Comparison of ENCODE assay signal across 1 cellular context in genomic region chr9:123360161-123361085, GRCh38.
TF ChIP-seq lines count a peak whose summit lies in the region.

No MANE protein-coding gene starts in this region.

TF ChIP-seq in K562, 482 proteins besides CTCF, POLR2A, EP300 and RAD21 (continued from another document and continues in another):
- TF ChIP-seq ZBTB5 (IDR thresholded peaks at IDR 0.05) (no peak), GABPB2 (CRISPR knock-in tag; conservative IDR thresholded peaks at IDR 0.05) (no peak), CBFA2T3 (IDR thresholded peaks at IDR 0.05) (peak; percentile 76), ZNF12 (CRISPR knock-in tag; IDR thresholded peaks at IDR 0.05) (no peak), MGA (IDR thresholded peaks at IDR 0.05) (no peak), SAFB2 (IDR thresholded peaks at IDR 0.05; ENCODE audit: borderline replicate concordance, low read depth, low read length, severe bottlenecking) (no peak), MITF (IDR thresholded peaks at IDR 0.05) (no peak), MEF2A (IDR thresholded peaks at IDR 0.05; ENCODE audit: control insufficient read depth, low read depth, low read length) (no peak), ZNF551 (CRISPR knock-in tag; IDR thresholded peaks at IDR 0.05) (no peak), XRCC5 (IDR thresholded peaks at IDR 0.05; ENCODE audit: low read depth, low read length) (no peak), THRB (CRISPR knock-in tag; conservative IDR thresholded peaks at IDR 0.05) (no peak), KDM1A (IDR thresholded peaks at IDR 0.05) (peak; percentile 76 to 83), ZNF655 (CRISPR knock-in tag; IDR thresholded peaks at IDR 0.05) (no peak), RBM25 (IDR thresholded peaks at IDR 0.05; ENCODE audit: low read depth, low read length, severe bottlenecking) (no peak), RFX5 (IDR thresholded peaks at IDR 0.05; ENCODE audit: low read depth, low read length) (no peak), CREB1 (IDR thresholded peaks at IDR 0.05) (no peak), CREB1 (CRISPR knock-in tag; IDR thresholded peaks at IDR 0.05) (no peak), HMG20A (CRISPR knock-in tag; conservative IDR thresholded peaks at IDR 0.05) (no peak), FOSL1 (tag; conservative IDR thresholded peaks at IDR 0.05) (no peak), TEAD1 (CRISPR knock-in tag; IDR thresholded peaks at IDR 0.05) (peak in 1 of 2 experiments; percentile 44; a peak in 1 of 4 replicates), RBM39 (optimal IDR thresholded peaks at IDR 0.05; ENCODE audit: low read depth, low read length) (no peak), ZFP1 (CRISPR knock-in tag; IDR thresholded peaks at IDR 0.05) (no peak), ASH1L (IDR thresholded peaks at IDR 0.05; ENCODE audit: borderline replicate concordance, low read depth, partially characterized antibody) (no peak), NKRF (IDR thresholded peaks at IDR 0.05; ENCODE audit: borderline replicate concordance) (no peak), PTTG1 (tag; IDR thresholded peaks at IDR 0.05; ENCODE audit: low read depth) (no peak), GTF2E2 (tag; IDR thresholded peaks at IDR 0.05) (no peak), SAFB (IDR thresholded peaks at IDR 0.05; ENCODE audit: borderline replicate concordance, low read depth, low read length) (no peak), BRF1 (IDR thresholded peaks at IDR 0.05; ENCODE audit: borderline replicate concordance, extremely low read depth, insufficient read length) (no peak), SNRNP70 (optimal IDR thresholded peaks at IDR 0.05; ENCODE audit: low read depth, low read length) (no peak), ZNF263 (CRISPR knock-in tag; IDR thresholded peaks at IDR 0.05; ENCODE audit: borderline replicate concordance) (no peak), ZFPM2 (CRISPR knock-in tag; IDR thresholded peaks at IDR 0.05) (no peak), THRAP3 (IDR thresholded peaks at IDR 0.05; ENCODE audit: borderline replicate concordance) (no peak), ZBTB49 (CRISPR knock-in tag; IDR thresholded peaks at IDR 0.05; ENCODE audit: borderline replicate concordance) (no peak)
